Comparison of ENCODE assay signal across 24 cellular contexts in the genomic region with DNA sequence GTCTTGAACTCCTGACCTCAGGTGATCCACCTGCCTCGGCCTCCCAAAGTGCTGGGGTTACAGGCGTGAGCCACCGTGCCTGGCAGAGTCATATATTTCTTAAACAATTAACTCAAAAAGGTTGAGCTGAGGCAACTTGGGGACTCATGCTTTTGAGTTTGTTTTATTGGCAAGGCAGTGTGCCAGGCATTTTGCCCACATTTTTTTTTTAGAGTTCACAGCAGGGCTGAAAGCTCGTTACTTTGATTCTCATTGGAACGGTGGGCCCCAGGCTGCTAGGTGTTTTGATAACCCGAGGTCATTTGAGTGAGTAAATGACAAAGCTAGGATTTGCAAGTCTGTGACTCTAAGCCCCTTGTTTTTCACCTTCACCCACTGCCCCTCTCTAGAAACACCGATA.
DNase-seq lines count a peak whose midpoint lies in the region; ATAC-seq and TF ChIP-seq lines count a peak whose summit lies in the region.
"Had no signal": no experiment of that assay in that cellular context is flagged by ENCODE, and none has a peak within 500 bp of the region (broad histone marks: within the 10 kb centered on the region; RNA-seq: fewer than 3 reads in every experiment).

No MANE protein-coding gene starts in this region.

- no peaks in the 10 kb centered on the region for H3K27me3 ChIP-seq in BLaER1
- H3K27me3 ChIP-seq: ovary, transverse colon had no signal

- peaks cover 46% of the 10 kb centered on the region for H3K4me1 ChIP-seq in BLaER1

- no peak for ATAC-seq in activated T-helper 17 cell treated with anti-CD3 and anti-CD28 coated beads, Interleukin-2, amount 50 U/mL, for 72 hours (replicated peaks)
- no peak for ATAC-seq in HG02870 (IDR thresholded peaks at IDR 0.05; ENCODE audit: unreplicated experiment)
- no peak for ATAC-seq in GM18858 (IDR thresholded peaks at IDR 0.05; ENCODE audit: unreplicated experiment)
- ATAC-seq: activated CD4-positive, alpha-beta T cell treated with anti-CD3 and anti-CD28 coated beads for 36 hours; natural killer cell treated with Interleukin-12 subunit alpha and Interleukin-12 subunit beta and Interleukin-15 and Interleukin-18, amount 100 ng/mL, for 72 hours; sciatic nerve had no signal

- H4K20me1 ChIP-seq in BLaER1: peaks cover 96% of the 10 kb centered on the region

- no peak overlapping the region for H3K4me3 Mint-ChIP-seq in mesothelial cell of epicardium
- no peak overlapping the region for H3K4me3 Mint-ChIP-seq in activated T-helper 17 cell treated with anti-CD3 and anti-CD28 coated beads, Interleukin-2, amount 50 U/mL, for 72 hours
- H3K4me3 Mint-ChIP-seq: activated CD4-positive, alpha-beta T cell treated with anti-CD3 and anti-CD28 coated beads for 36 hours; activated T-cell treated with anti-CD3 and anti-CD28 coated beads, Interleukin-2, amount 50 U/mL, for 24 hours; CD14-positive monocyte; natural killer cell treated with Interleukin-12 subunit alpha and Interleukin-12 subunit beta and Interleukin-15 and Interleukin-18, amount 100 ng/mL, for 72 hours; stimulated activated naive CD8-positive, alpha-beta T cell treated with anti-CD3 and anti-CD28 coated beads, Interleukin-15, Interleukin-2, amounts not matched to agents 100 ng/mL and 50 ng/mL, for 24 hours; T-helper 1 cell treated with Interleukin-12 subunit alpha and Interleukin-12 subunit beta and Interleukin-4 antibody, amounts not matched to agents 30 μg/mL and 1 μg/mL, for 36 hours had no signal

- H3K9me3 ChIP-seq in BLaER1: no peaks in the 10 kb centered on the region
- H3K9me3 ChIP-seq: ovary, transverse colon had no signal

- H3K4me3 ChIP-seq in BLaER1 (no peak overlapping the region), astrocyte of the cerebellum (ENCODE audit: low read depth, low read length) (no peak overlapping the region)
- H3K4me3 ChIP-seq: GM23248, K562, ovary, transverse colon had no signal

- H3K36me3 Mint-ChIP-seq in mesothelial cell of epicardium: peaks cover 17% of the 10 kb centered on the region
- H3K36me3 Mint-ChIP-seq in activated T-helper 17 cell treated with anti-CD3 and anti-CD28 coated beads, Interleukin-2, amount 50 U/mL, for 72 hours (ENCODE audit: low read depth): peaks cover 50% of the 10 kb centered on the region
- H3K36me3 Mint-ChIP-seq: natural killer cell treated with Interleukin-12 subunit alpha and Interleukin-12 subunit beta and Interleukin-15 and Interleukin-18, amount 100 ng/mL, for 72 hours had no signal

- TF ChIP-seq CTCF in astrocyte of the cerebellum (IDR thresholded peaks at IDR 0.05; ENCODE audit: low read depth, low read length, missing control alignments) (no peak), mesothelial cell of epicardium (IDR thresholded peaks at IDR 0.05; ENCODE audit: unreplicated experiment) (no peak)

- H3K9ac ChIP-seq in BLaER1: no peak overlapping the region
- H3K9ac ChIP-seq: GM23248 had no signal

- H3K4me2 ChIP-seq in BLaER1: no peak overlapping the region

- H3K9me3 Mint-ChIP-seq in mesothelial cell of epicardium: no peaks in the 10 kb centered on the region
- no peaks in the 10 kb centered on the region for H3K9me3 Mint-ChIP-seq in activated T-helper 17 cell treated with anti-CD3 and anti-CD28 coated beads, Interleukin-2, amount 50 U/mL, for 72 hours
- H3K9me3 Mint-ChIP-seq: activated T-cell treated with anti-CD3 and anti-CD28 coated beads, Interleukin-2, amount 50 U/mL, for 24 hours; CD14-positive monocyte; natural killer cell treated with Interleukin-12 subunit alpha and Interleukin-12 subunit beta and Interleukin-15 and Interleukin-18, amount 100 ng/mL, for 72 hours; stimulated activated naive CD8-positive, alpha-beta T cell treated with anti-CD3 and anti-CD28 coated beads, Interleukin-15, Interleukin-2, amounts not matched to agents 100 ng/mL and 50 ng/mL, for 24 hours; T-helper 1 cell treated with Interleukin-12 subunit alpha and Interleukin-12 subunit beta and Interleukin-4 antibody, amounts not matched to agents 30 μg/mL and 1 μg/mL, for 36 hours had no signal

- in situ Hi-C loops in astrocyte of the cerebellum (cut with HindIII; ENCODE audit: low sequenced_read_pairs): no loop called here

- peaks cover 8% of the 10 kb centered on the region for H3K4me1 Mint-ChIP-seq in mesothelial cell of epicardium
- no peaks in the 10 kb centered on the region for H3K4me1 Mint-ChIP-seq in activated T-helper 17 cell treated with anti-CD3 and anti-CD28 coated beads, Interleukin-2, amount 50 U/mL, for 72 hours

- peaks cover 84% of the 10 kb centered on the region for H3K36me3 ChIP-seq in BLaER1
- H3K36me3 ChIP-seq: ovary had no signal

- no peaks in the 10 kb centered on the region for H3K27me3 Mint-ChIP-seq in mesothelial cell of epicardium (ENCODE audit: low read depth)
- H3K27me3 Mint-ChIP-seq in activated T-helper 17 cell treated with anti-CD3 and anti-CD28 coated beads, Interleukin-2, amount 50 U/mL, for 72 hours: no peaks in the 10 kb centered on the region
- H3K27me3 Mint-ChIP-seq: activated CD4-positive, alpha-beta T cell treated with anti-CD3 and anti-CD28 coated beads for 36 hours; activated T-cell treated with anti-CD3 and anti-CD28 coated beads, Interleukin-2, amount 50 U/mL, for 24 hours; natural killer cell treated with Interleukin-12 subunit alpha and Interleukin-12 subunit beta and Interleukin-15 and Interleukin-18, amount 100 ng/mL, for 72 hours; stimulated activated naive CD8-positive, alpha-beta T cell treated with anti-CD3 and anti-CD28 coated beads, Interleukin-15, Interleukin-2, amounts not matched to agents 100 ng/mL and 50 ng/mL, for 24 hours had no signal

- DNase-seq in EH (ENCODE audit: low read depth) (peak; percentile 42), astrocyte of the cerebellum (ENCODE audit: low read depth) (peak; percentile 37), mesothelial cell of epicardium (ENCODE audit: low spot score in 2 of 2, unreplicated experiment in 2 of 2) (no peak), NCI-H1105 treated with DMSO at 0.1 percent for 48 hours (lab: John Stamatoyannopoulos, UW) (no peak)
- DNase-seq: activated CD4-positive, alpha-beta T cell treated with anti-CD3 and anti-CD28 coated beads for 36 hours; activated naive CD4-positive, alpha-beta T cell treated with anti-CD3 and anti-CD28 coated beads, Interleukin-2, amount 50 U/mL, for 16 hours; activated T-cell treated with anti-CD3 and anti-CD28 coated beads, Interleukin-2, amount 50 U/mL, for 24 hours; GM23248; left colon; NCI-H2171; NCI-H524 treated with DMSO at 0.1 percent for 48 hours; ovary; transverse colon had no signal

- 0 out of 2 replicates have a peak overlapping the region, but pooled peaks have one; percentile 15 for H3K27ac ChIP-seq in BLaER1
- H3K27ac ChIP-seq: epithelial cell of prostate, GM23248, ovary, transverse colon had no signal

- peak overlapping the region; percentile 43 for H3K27ac Mint-ChIP-seq in mesothelial cell of epicardium
- H3K27ac Mint-ChIP-seq in activated T-helper 17 cell treated with anti-CD3 and anti-CD28 coated beads, Interleukin-2, amount 50 U/mL, for 72 hours: no peak overlapping the region
- H3K27ac Mint-ChIP-seq: activated CD4-positive, alpha-beta T cell treated with anti-CD3 and anti-CD28 coated beads for 36 hours; activated T-cell treated with anti-CD3 and anti-CD28 coated beads, Interleukin-2, amount 50 U/mL, for 24 hours; natural killer cell treated with Interleukin-12 subunit alpha and Interleukin-12 subunit beta and Interleukin-15 and Interleukin-18, amount 100 ng/mL, for 72 hours; stimulated activated naive CD8-positive, alpha-beta T cell treated with anti-CD3 and anti-CD28 coated beads, Interleukin-15, Interleukin-2, amounts not matched to agents 100 ng/mL and 50 ng/mL, for 24 hours; T-helper 1 cell treated with Interleukin-12 subunit alpha and Interleukin-12 subunit beta and Interleukin-4 antibody, amounts not matched to agents 30 μg/mL and 1 μg/mL, for 36 hours had no signal

Comparison
In these comparisons a context has a peak if more than half of its experiments do, and no peak if none do; other contexts are left out.
1. DNase-seq: peak in EH (single experiment) and astrocyte of the cerebellum (single experiment); none in mesothelial cell of epicardium (0 of 2) and NCI-H1105 treated with DMSO at 0.1 percent for 48 hours (single experiment).